In the genomic region with DNA sequence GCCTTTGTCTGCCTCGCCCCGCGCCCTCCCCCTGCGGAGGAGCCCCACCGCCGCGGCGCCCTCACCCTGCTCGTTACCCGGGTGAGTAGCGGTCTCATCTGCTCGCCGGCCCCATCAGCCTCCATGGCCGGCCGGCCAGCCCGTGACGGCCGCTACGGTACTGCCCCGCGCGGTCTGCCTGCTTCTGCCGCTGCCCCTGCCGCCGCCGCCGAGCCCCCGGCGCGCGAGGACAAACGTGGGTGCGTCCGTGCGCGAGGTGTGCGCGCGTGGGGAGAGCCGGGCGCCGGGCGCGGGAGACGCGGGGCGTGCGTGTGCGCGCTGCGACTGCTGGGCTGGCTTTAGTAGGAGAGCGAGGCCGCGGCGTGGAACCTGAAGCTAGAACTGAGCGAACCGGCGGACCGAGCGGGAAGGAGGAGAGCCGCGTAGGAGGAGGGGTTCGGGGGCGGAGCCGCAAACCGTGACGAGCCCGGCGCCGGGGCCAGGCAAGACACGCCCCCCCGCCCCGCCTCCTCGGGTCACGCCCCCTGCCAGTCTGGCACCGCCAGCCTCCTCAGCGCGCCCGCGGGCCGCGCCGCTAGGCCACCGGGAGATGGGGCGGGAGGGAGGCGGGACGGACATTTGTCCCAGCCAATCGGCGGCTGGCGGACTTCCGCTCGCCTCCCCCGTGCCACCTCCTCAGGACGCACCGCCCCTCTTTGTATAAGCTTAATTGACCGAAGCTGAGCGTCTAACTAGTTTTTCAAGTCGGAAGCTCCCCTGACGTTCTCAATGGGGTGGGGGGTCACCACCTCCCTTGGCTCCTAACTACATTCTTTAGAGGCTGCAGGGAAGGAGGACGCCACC, we compare ENCODE assay signal across 8 cellular contexts. TPM values are rescaled to one million over a fixed set of nuclear protein-coding genes. Genes with fewer than 3 reads are reported as not detected.
DNase-seq lines count a peak whose midpoint lies in the region; ATAC-seq and TF ChIP-seq lines count a peak whose summit lies in the region.

A gene (minus strand): TSS at position 383 of the 843 bp plus-strand sequence. CDS start 258 bp downstream, at position 125.

- peaks cover 20% of the 10 kb centered on the region for H3K36me3 Mint-ChIP-seq in activated CD4-positive, alpha-beta T cell treated with anti-CD3 and anti-CD28 coated beads for 36 hours (ENCODE audit: low read depth)

- peak within 1 kb of the TSS; percentile 82 for H3K4me3 ChIP-seq in choroid plexus epithelial cell (ENCODE audit: low read depth, low read length)

- H3K27me3 Mint-ChIP-seq in activated CD4-positive, alpha-beta T cell treated with anti-CD3 and anti-CD28 coated beads for 36 hours: no peaks in the 10 kb centered on the region

- TF ChIP-seq CTCF in choroid plexus epithelial cell (conservative IDR thresholded peaks at IDR 0.05; ENCODE audit: low read depth, low read length): no peak

- H3K4me3 Mint-ChIP-seq in activated CD4-positive, alpha-beta T cell treated with anti-CD3 and anti-CD28 coated beads for 36 hours: peak within 1 kb of the TSS; percentile 99

- H3K4me1 Mint-ChIP-seq in activated CD4-positive, alpha-beta T cell treated with anti-CD3 and anti-CD28 coated beads for 36 hours: peaks cover 30% of the 10 kb centered on the region

- POLR2A ChIA-PET in activated CD4-positive, alpha-beta T cell treated with anti-CD3 and anti-CD28 coated beads for 36 hours (lab: Charles Lee): interaction anchor here (0.5 to 1.3 kb wide), 7 partner anchors 14 to 864 kb away, joined by 3 to 6 read pairs (median 3); a partner anchor contains a TSS

- peak within 1 kb of the TSS; percentile 96 for H3K27ac Mint-ChIP-seq in activated CD4-positive, alpha-beta T cell treated with anti-CD3 and anti-CD28 coated beads for 36 hours

- peak; percentile 80 for TF ChIP-seq POLR2A in GM19193 (IDR thresholded peaks at IDR 0.05; ENCODE audit: extremely low read depth, insufficient read depth, insufficient read length)

- CTCF ChIA-PET in activated CD4-positive, alpha-beta T cell treated with anti-CD3 and anti-CD28 coated beads for 36 hours (lab: Charles Lee): interaction anchor here (0.6 to 1.4 kb wide), 4 partner anchors 13 to 467 kb away, joined by 3 to 4 read pairs (median 3); no protein-coding TSS in a partner anchor

- peak; percentile 90 for ATAC-seq in HG03439 (IDR thresholded peaks at IDR 0.05; ENCODE audit: unreplicated experiment)
- peak; percentile 95 for ATAC-seq in activated CD4-positive, alpha-beta T cell treated with anti-CD3 and anti-CD28 coated beads for 36 hours

- intact Hi-C loops in activated CD4-positive, alpha-beta T cell treated with anti-CD3 and anti-CD28 coated beads for 36 hours (cut with DNase I, micrococcal nuclease): loop anchor here (1.0 to 10.0 kb wide), 13 partner anchors 50 to 1819 kb away; a partner anchor contains a TSS

- no peaks in the 10 kb centered on the region for H3K9me3 Mint-ChIP-seq in activated CD4-positive, alpha-beta T cell treated with anti-CD3 and anti-CD28 coated beads for 36 hours (ENCODE audit: low read depth)

- DNase-seq in AML-193 (lab: John Stamatoyannopoulos, UW) (peak; percentile 96 to 97), NCI-H510A treated with DMSO at 0.1 percent for 48 hours (lab: John Stamatoyannopoulos, UW) (peak; percentile 72), choroid plexus epithelial cell (ENCODE audit: low read depth) (peak; percentile 97), kidney tubule cell (ENCODE audit: low spot score) (peak; percentile 96)
- DNase-seq in activated CD4-positive, alpha-beta T cell treated with anti-CD3 and anti-CD28 coated beads for 36 hours: peak; percentile 99
- peak; percentile 97 to 99 (median 98) for DNase-seq in stimulated activated CD4-positive, alpha-beta T cell treated with anti-CD3 and anti-CD28 coated beads, Interleukin-1b, Interleukin-23, amount 100 ng/mL, for 24 hours (ENCODE audit: low read depth in 4 of 4, low spot score in 1 of 4)

RNA-seq across cellular contexts. Expression of the gene that starts here (rescaled TPM):
- 10 to 100 TPM; 46.4 to 53.0 TPM for total RNA-seq in activated CD4-positive, alpha-beta T cell treated with anti-CD3 and anti-CD28 coated beads for 36 hours

Comparison
In these comparisons a context has a peak if more than half of its experiments do, and no peak if none do; other contexts are left out.
1. Peak in every context shown above with its lines: DNase-seq, ATAC-seq and H3K4me3 ChIP-seq.